ENCODE assay signal across 1 cellular context in the genomic region with DNA sequence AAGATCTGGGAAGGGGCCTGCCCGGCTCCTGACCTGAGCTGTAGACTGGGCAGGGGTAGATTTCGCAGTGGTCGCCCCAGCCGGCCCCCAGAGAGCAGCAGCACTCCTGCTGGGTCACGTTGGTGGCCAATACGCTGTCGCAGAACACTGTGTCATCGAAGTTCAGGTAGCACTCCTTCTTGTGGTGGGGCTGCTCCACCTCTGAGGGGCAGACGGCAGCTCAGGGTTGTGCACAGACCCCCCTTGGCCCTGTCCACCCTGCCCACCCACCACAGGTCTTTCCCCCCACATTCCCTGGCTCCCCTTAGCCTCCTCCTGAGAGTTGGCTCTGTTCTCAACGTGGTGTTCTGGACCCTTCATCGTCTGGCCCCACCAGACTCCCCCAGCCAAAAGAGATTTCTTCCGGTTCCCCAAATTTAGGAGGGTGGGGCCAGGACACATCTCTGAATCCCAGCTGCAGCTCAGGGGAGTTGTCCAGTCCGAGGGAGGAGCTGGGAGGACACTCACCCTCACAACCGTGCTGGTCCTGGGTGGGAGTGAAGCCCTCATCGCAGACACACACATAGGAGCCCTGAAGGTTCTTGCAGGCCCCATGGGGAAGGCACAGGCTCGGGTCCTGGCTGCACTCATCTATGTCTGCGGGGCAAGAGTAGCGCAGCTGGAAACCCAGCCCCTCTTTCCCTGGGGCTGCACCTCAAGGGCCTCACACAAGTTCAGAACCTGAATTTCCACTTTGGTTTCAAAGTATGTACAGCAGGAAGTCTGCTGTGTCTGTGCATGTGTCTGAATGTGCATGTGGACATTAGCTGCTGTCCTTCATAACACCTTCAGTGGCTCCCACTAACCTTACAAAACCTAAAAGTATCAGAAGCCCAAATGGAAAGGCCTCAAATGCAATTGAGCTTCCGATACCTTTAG.
A peak's percentile ranks its signal among the peaks of the same experiment; 100 is the strongest.
TF ChIP-seq lines count a peak whose summit lies in the region.

No MANE protein-coding gene starts in this region.

TF ChIP-seq in HepG2, 621 proteins besides CTCF, POLR2A, EP300 and RAD21 (continues in another document):
- TF ChIP-seq ZNF816 (CRISPR knock-in tag; IDR thresholded peaks at IDR 0.05; ENCODE audit: borderline replicate concordance) (no peak), ZNF660 (CRISPR knock-in tag; IDR thresholded peaks at IDR 0.05; ENCODE audit: borderline replicate concordance, low read depth) (no peak), POLR2AphosphoS5 (IDR thresholded peaks at IDR 0.05; ENCODE audit: low read depth, low read length) (peak; percentile 12; the same call in 1 of the 2 replicates), ZBTB42 (CRISPR knock-in tag; IDR thresholded peaks at IDR 0.05) (no peak), ZNF556 (CRISPR knock-in tag; IDR thresholded peaks at IDR 0.05; ENCODE audit: borderline replicate concordance) (no peak), SRSF1 (optimal IDR thresholded peaks at IDR 0.05; ENCODE audit: low read depth, low read length) (peak; percentile 8), JUNB (CRISPR knock-in tag; IDR thresholded peaks at IDR 0.05; ENCODE audit: borderline replicate concordance) (no peak), ZNF788 (CRISPR knock-in tag; IDR thresholded peaks at IDR 0.05; ENCODE audit: borderline replicate concordance) (no peak), HES4 (CRISPR knock-in tag; IDR thresholded peaks at IDR 0.05; ENCODE audit: borderline replicate concordance) (no peak), ZNF367 (CRISPR knock-in tag; IDR thresholded peaks at IDR 0.05; ENCODE audit: borderline replicate concordance) (no peak), KDM5B (CRISPR knock-in tag; IDR thresholded peaks at IDR 0.05; ENCODE audit: borderline replicate concordance) (peak; percentile 56; the same call in 1 of the 2 replicates), MYNN (CRISPR knock-in tag; IDR thresholded peaks at IDR 0.05; ENCODE audit: low read depth) (no peak), ZNF761 (CRISPR knock-in tag; conservative IDR thresholded peaks at IDR 0.05) (no peak), ZNF562 (CRISPR knock-in tag; IDR thresholded peaks at IDR 0.05; ENCODE audit: borderline replicate concordance) (no peak), GZF1 (CRISPR knock-in tag; IDR thresholded peaks at IDR 0.05) (no peak), EED (CRISPR knock-in tag; IDR thresholded peaks at IDR 0.05) (no peak), ZNF644 (CRISPR knock-in tag; IDR thresholded peaks at IDR 0.05; ENCODE audit: low read depth) (no peak)
- TF ChIP-seq, protein P1, sequence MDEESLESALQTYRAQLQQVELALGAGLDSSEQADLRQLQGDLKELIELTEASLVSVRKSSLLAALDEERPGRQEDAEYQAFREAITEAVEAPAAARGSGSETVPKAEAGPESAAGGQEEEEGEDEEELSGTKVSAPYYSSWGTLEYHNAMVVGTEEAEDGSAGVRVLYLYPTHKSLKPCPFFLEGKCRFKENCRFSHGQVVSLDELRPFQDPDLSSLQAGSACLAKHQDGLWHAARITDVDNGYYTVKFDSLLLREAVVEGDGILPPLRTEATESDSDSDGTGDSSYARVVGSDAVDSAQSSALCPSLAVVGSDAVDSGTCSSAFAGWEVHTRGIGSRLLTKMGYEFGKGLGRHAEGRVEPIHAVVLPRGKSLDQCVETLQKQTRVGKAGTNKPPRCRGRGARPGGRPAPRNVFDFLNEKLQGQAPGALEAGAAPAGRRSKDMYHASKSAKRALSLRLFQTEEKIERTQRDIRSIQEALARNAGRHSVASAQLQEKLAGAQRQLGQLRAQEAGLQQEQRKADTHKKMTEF (CRISPR knock-in tag; IDR thresholded peaks at IDR 0.05), result no peak
- TF ChIP-seq, protein P2, sequence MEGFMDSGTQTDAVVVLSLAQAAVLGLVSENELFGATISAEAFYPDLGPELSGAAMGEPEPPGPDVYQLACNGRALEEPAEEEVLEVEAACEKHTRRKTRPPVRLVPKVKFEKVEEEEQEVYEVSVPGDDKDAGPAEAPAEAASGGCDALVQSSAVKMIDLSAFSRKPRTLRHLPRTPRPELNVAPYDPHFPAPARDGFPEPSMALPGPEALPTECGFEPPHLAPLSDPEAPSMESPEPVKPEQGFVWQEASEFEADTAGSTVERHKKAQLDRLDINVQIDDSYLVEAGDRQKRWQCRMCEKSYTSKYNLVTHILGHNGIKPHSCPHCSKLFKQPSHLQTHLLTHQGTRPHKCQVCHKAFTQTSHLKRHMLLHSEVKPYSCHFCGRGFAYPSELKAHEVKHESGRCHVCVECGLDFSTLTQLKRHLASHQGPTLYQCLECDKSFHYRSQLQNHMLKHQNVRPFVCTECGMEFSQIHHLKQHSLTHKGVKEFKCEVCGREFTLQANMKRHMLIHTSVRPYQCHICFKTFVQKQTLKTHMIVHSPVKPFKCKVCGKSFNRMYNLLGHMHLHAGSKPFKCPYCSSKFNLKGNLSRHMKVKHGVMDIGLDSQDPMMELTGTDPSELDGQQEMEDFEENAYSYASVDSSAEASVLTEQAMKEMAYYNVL (CRISPR knock-in tag; IDR thresholded peaks at IDR 0.05; ENCODE audit: borderline replicate concordance), result 0 out of 2 replicates have a peak, but pooled peaks have one; percentile 27
- TF ChIP-seq, protein P3, sequence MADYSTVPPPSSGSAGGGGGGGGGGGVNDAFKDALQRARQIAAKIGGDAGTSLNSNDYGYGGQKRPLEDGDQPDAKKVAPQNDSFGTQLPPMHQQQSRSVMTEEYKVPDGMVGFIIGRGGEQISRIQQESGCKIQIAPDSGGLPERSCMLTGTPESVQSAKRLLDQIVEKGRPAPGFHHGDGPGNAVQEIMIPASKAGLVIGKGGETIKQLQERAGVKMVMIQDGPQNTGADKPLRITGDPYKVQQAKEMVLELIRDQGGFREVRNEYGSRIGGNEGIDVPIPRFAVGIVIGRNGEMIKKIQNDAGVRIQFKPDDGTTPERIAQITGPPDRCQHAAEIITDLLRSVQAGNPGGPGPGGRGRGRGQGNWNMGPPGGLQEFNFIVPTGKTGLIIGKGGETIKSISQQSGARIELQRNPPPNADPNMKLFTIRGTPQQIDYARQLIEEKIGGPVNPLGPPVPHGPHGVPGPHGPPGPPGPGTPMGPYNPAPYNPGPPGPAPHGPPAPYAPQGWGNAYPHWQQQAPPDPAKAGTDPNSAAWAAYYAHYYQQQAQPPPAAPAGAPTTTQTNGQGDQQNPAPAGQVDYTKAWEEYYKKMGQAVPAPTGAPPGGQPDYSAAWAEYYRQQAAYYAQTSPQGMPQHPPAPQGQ (CRISPR knock-in tag; IDR thresholded peaks at IDR 0.05; ENCODE audit: borderline replicate concordance), result no peak
- TF ChIP-seq, protein P4, sequence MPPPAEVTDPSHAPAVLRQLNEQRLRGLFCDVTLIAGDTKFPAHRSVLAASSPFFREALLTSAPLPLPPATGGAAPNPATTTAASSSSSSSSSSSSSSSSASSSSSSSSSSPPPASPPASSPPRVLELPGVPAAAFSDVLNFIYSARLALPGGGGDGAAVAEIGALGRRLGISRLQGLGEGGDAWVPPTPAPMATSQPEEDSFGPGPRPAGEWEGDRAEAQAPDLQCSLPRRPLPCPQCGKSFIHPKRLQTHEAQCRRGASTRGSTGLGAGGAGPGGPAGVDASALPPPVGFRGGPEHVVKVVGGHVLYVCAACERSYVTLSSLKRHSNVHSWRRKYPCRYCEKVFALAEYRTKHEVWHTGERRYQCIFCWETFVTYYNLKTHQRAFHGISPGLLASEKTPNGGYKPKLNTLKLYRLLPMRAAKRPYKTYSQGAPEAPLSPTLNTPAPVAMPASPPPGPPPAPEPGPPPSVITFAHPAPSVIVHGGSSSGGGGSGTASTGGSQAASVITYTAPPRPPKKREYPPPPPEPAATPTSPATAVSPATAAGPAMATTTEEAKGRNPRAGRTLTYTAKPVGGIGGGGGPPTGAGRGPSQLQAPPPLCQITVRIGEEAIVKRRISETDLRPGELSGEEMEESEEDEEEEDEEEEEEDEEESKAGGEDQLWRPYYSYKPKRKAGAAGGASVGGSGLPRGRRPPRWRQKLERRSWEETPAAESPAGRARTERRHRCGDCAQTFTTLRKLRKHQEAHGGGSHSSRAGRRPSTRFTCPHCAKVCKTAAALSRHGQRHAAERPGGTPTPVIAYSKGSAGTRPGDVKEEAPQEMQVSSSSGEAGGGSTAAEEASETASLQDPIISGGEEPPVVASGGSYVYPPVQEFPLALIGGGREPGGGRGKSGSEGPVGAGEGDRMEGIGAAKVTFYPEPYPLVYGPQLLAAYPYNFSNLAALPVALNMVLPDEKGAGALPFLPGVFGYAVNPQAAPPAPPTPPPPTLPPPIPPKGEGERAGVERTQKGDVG (CRISPR knock-in tag; IDR thresholded peaks at IDR 0.05; ENCODE audit: borderline replicate concordance), result 0 out of 2 replicates have a peak, but pooled peaks have one; percentile 6
- TF ChIP-seq, protein P5, sequence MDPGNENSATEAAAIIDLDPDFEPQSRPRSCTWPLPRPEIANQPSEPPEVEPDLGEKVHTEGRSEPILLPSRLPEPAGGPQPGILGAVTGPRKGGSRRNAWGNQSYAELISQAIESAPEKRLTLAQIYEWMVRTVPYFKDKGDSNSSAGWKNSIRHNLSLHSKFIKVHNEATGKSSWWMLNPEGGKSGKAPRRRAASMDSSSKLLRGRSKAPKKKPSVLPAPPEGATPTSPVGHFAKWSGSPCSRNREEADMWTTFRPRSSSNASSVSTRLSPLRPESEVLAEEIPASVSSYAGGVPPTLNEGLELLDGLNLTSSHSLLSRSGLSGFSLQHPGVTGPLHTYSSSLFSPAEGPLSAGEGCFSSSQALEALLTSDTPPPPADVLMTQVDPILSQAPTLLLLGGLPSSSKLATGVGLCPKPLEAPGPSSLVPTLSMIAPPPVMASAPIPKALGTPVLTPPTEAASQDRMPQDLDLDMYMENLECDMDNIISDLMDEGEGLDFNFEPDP (CRISPR knock-in tag; conservative IDR thresholded peaks at IDR 0.05), result no peak
- TF ChIP-seq, protein P6, sequence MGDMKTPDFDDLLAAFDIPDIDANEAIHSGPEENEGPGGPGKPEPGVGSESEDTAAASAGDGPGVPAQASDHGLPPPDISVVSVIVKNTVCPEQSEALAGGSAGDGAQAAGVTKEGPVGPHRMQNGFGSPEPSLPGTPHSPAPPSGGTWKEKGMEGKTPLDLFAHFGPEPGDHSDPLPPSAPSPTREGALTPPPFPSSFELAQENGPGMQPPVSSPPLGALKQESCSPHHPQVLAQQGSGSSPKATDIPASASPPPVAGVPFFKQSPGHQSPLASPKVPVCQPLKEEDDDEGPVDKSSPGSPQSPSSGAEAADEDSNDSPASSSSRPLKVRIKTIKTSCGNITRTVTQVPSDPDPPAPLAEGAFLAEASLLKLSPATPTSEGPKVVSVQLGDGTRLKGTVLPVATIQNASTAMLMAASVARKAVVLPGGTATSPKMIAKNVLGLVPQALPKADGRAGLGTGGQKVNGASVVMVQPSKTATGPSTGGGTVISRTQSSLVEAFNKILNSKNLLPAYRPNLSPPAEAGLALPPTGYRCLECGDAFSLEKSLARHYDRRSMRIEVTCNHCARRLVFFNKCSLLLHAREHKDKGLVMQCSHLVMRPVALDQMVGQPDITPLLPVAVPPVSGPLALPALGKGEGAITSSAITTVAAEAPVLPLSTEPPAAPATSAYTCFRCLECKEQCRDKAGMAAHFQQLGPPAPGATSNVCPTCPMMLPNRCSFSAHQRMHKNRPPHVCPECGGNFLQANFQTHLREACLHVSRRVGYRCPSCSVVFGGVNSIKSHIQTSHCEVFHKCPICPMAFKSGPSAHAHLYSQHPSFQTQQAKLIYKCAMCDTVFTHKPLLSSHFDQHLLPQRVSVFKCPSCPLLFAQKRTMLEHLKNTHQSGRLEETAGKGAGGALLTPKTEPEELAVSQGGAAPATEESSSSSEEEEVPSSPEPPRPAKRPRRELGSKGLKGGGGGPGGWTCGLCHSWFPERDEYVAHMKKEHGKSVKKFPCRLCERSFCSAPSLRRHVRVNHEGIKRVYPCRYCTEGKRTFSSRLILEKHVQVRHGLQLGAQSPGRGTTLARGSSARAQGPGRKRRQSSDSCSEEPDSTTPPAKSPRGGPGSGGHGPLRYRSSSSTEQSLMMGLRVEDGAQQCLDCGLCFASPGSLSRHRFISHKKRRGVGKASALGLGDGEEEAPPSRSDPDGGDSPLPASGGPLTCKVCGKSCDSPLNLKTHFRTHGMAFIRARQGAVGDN (CRISPR knock-in tag; IDR thresholded peaks at IDR 0.05), result peak; percentile 38; the same call in 1 of the 2 replicates
- TF ChIP-seq, protein P7, sequence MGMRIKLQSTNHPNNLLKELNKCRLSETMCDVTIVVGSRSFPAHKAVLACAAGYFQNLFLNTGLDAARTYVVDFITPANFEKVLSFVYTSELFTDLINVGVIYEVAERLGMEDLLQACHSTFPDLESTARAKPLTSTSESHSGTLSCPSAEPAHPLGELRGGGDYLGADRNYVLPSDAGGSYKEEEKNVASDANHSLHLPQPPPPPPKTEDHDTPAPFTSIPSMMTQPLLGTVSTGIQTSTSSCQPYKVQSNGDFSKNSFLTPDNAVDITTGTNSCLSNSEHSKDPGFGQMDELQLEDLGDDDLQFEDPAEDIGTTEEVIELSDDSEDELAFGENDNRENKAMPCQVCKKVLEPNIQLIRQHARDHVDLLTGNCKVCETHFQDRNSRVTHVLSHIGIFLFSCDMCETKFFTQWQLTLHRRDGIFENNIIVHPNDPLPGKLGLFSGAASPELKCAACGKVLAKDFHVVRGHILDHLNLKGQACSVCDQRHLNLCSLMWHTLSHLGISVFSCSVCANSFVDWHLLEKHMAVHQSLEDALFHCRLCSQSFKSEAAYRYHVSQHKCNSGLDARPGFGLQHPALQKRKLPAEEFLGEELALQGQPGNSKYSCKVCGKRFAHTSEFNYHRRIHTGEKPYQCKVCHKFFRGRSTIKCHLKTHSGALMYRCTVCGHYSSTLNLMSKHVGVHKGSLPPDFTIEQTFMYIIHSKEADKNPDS (CRISPR knock-in tag; IDR thresholded peaks at IDR 0.05), result no peak
- TF ChIP-seq, protein P8, sequence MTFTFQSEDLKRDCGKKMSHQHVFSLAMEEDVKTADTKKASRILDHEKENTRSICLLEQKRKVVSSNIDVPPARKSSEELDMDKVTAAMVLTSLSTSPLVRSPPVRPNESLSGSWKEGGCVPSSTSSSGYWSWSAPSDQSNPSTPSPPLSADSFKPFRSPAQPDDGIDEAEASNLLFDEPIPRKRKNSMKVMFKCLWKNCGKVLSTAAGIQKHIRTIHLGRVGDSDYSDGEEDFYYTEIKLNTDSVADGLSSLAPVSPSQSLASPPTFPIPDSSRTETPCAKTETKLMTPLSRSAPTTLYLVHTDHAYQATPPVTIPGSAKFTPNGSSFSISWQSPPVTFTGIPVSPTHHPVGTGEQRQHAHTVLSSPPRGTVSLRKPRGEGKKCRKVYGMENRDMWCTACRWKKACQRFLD (CRISPR knock-in tag; IDR thresholded peaks at IDR 0.05; ENCODE audit: borderline replicate concordance), result no peak
